19 cellular contexts compared by ENCODE assay signal in genomic region chr14:51954657-51955056, GRCh38. TPM values are rescaled to one million over a fixed set of nuclear protein-coding genes. Genes with fewer than 3 reads are reported as not detected.
DNase-seq lines count a peak whose midpoint lies in the region; ATAC-seq and TF ChIP-seq lines count a peak whose summit lies in the region.
"Had no signal": no experiment of that assay in that cellular context is flagged by ENCODE, and none has a peak within 500 bp of the region (broad histone marks: within the 10 kb centered on the region; RNA-seq: fewer than 3 reads in every experiment).

No MANE protein-coding gene starts in this region.

- POLR2A ChIA-PET in CD8-positive, alpha-beta T cell (lab: Charles Lee): no interaction called here
- POLR2A ChIA-PET in CD4-positive, alpha-beta memory T cell (lab: Charles Lee; ENCODE audit: partially characterized antibody): no interaction called here

- no peaks in the 10 kb centered on the region for H3K9me3 ChIP-seq in CD8-positive, alpha-beta T cell (ENCODE audit: low read length)
- no peaks in the 10 kb centered on the region for H3K9me3 ChIP-seq in CD4-positive, alpha-beta memory T cell (ENCODE audit: control insufficient read depth in 1 of 2, low read length in 2 of 2)

- H3K27ac Mint-ChIP-seq in CD8-positive, alpha-beta T cell: peak overlapping the region; percentile 49
- H3K27ac Mint-ChIP-seq in effector memory CD8-positive, alpha-beta T cell: peak overlapping the region; percentile 33 to 79
- no peak overlapping the region for H3K27ac Mint-ChIP-seq in nephron progenitor cell
- H3K27ac Mint-ChIP-seq in activated naive CD4-positive, alpha-beta T cell treated with anti-CD3 and anti-CD28 coated beads, Interleukin-2, amount 10 ng/mL, durations not matched to agents 7 days and 5 days: no peak overlapping the region
- H3K27ac Mint-ChIP-seq in CD4-positive, alpha-beta memory T cell: peak overlapping the region in 3 of 7 donors; percentile 64 to 85 (median 83)
- H3K27ac Mint-ChIP-seq: mesothelial cell of epicardium; stimulated activated naive CD8-positive, alpha-beta T cell treated with anti-CD3 and anti-CD28 coated beads, Interleukin-15, amount 100 ng/mL, for 72 hours had no signal

- TF ChIP-seq CTCF in 22Rv1 (IDR thresholded peaks at IDR 0.05) (0 out of 2 replicates have a peak, but pooled peaks have one; percentile 14), nephron progenitor cell (IDR thresholded peaks at IDR 0.05) (no peak)
- TF ChIP-seq CTCF in CD8-positive, alpha-beta T cell (IDR thresholded peaks at IDR 0.05): no peak

- peaks cover 29% of the 10 kb centered on the region for H3K36me3 ChIP-seq in CD8-positive, alpha-beta T cell (ENCODE audit: insufficient read depth, low read length)
- peaks cover 36% of the 10 kb centered on the region for H3K36me3 ChIP-seq in CD4-positive, alpha-beta memory T cell (ENCODE audit: insufficient read depth, low read length)
- H3K36me3 ChIP-seq: cardiac muscle cell had no signal

- no peak for DNase-seq in CD8-positive, alpha-beta T cell
- DNase-seq in NCI-H146 (lab: John Stamatoyannopoulos, UW): peak; percentile 73
- no peak for DNase-seq in effector memory CD8-positive, alpha-beta T cell
- DNase-seq in nephron progenitor cell: no peak
- no peak for DNase-seq in activated naive CD4-positive, alpha-beta T cell treated with anti-CD3 and anti-CD28 coated beads, Interleukin-2, amount 10 ng/mL, durations not matched to agents 7 days and 5 days
- no peak for DNase-seq in NCI-H446 treated with DMSO at 0.1 percent for 48 hours (lab: John Stamatoyannopoulos, UW)
- DNase-seq in CD4-positive, alpha-beta memory T cell: no peak
- DNase-seq: dorsolateral prefrontal cortex; erythroblast; Kasumi-1; NCI-H1092 treated with DMSO at 0.1 percent for 48 hours; NK-92 treated with Interleukin-12 subunit alpha and Interleukin-12 subunit beta, amount 100 ng/mL, for 24 hours; small intestine; stimulated activated CD4-positive, alpha-beta T cell treated with anti-CD3 and anti-CD28 coated beads, Interleukin-2, amount 100 ng/mL, for 48 hours; stimulated activated naive CD8-positive, alpha-beta T cell treated with anti-CD3 and anti-CD28 coated beads, Interleukin-15, amount 100 ng/mL, for 72 hours; trophoblast cell had no signal

- H3K4me3 ChIP-seq in CD8-positive, alpha-beta T cell (ENCODE audit: low read depth, low read length): no peak overlapping the region
- no peak overlapping the region for H3K4me3 ChIP-seq in CD4-positive, alpha-beta memory T cell (ENCODE audit: low read length in 2 of 2)
- H3K4me3 ChIP-seq: cardiac muscle cell, dorsolateral prefrontal cortex had no signal

- CTCF ChIA-PET in CD8-positive, alpha-beta T cell (lab: Charles Lee): interaction anchor here (0.8 to 1.4 kb wide), 4 partner anchors 23 to 174 kb away, joined by 3 to 5 read pairs (median 4); no protein-coding TSS in a partner anchor
- CTCF ChIA-PET in activated naive CD4-positive, alpha-beta T cell treated with anti-CD3 and anti-CD28 coated beads, Interleukin-2, amount 10 ng/mL, durations not matched to agents 7 days and 5 days (lab: Charles Lee): interaction anchor here (1.4 kb wide), 1 partner anchor 70 kb away, joined by 4 read pairs; no protein-coding TSS in a partner anchor
- CTCF ChIA-PET in CD4-positive, alpha-beta memory T cell (lab: Charles Lee; ENCODE audit: partially characterized antibody): interaction anchor here (1.0 to 2.0 kb wide), 4 partner anchors 24 to 302 kb away, joined by 3 to 9 read pairs (median 3); partner anchors contain the start of gene FRMD6

- no peaks in the 10 kb centered on the region for H3K27me3 ChIP-seq in CD8-positive, alpha-beta T cell (ENCODE audit: insufficient read depth, low read length)
- no peaks in the 10 kb centered on the region for H3K27me3 ChIP-seq in CD4-positive, alpha-beta memory T cell (ENCODE audit: insufficient read depth, low read length)
- H3K27me3 ChIP-seq: cardiac muscle cell, dorsolateral prefrontal cortex had no signal

- no peaks in the 10 kb centered on the region for H3K4me1 ChIP-seq in CD8-positive, alpha-beta T cell (ENCODE audit: insufficient read depth, low read length)
- H3K4me1 ChIP-seq in CD4-positive, alpha-beta memory T cell (ENCODE audit: insufficient read depth, low read length): no peaks in the 10 kb centered on the region

- H3K36me3 Mint-ChIP-seq in CD8-positive, alpha-beta T cell: peaks cover 98% of the 10 kb centered on the region
- peaks cover 67% of the 10 kb centered on the region for H3K36me3 Mint-ChIP-seq in effector memory CD8-positive, alpha-beta T cell (ENCODE audit: insufficient read depth)
- H3K36me3 Mint-ChIP-seq in nephron progenitor cell (ENCODE audit: low read depth): peaks cover 66% of the 10 kb centered on the region
- H3K36me3 Mint-ChIP-seq in activated naive CD4-positive, alpha-beta T cell treated with anti-CD3 and anti-CD28 coated beads, Interleukin-2, amount 10 ng/mL, durations not matched to agents 7 days and 5 days: peaks cover 98% of the 10 kb centered on the region
- peaks cover 90 to 97% of the 10 kb centered on the region in 2 donors for H3K36me3 Mint-ChIP-seq in CD4-positive, alpha-beta memory T cell

- ATAC-seq in CD8-positive, alpha-beta T cell: no peak
- no peak for ATAC-seq in effector memory CD8-positive, alpha-beta T cell (replicated peaks)
- ATAC-seq: stimulated activated naive CD8-positive, alpha-beta T cell treated with anti-CD3 and anti-CD28 coated beads, Interleukin-15, amount 100 ng/mL, for 72 hours had no signal

- no peak overlapping the region for H3K4me3 Mint-ChIP-seq in CD8-positive, alpha-beta T cell
- H3K4me3 Mint-ChIP-seq in effector memory CD8-positive, alpha-beta T cell: no peak overlapping the region
- H3K4me3 Mint-ChIP-seq in nephron progenitor cell: no peak overlapping the region
- H3K4me3 Mint-ChIP-seq in activated naive CD4-positive, alpha-beta T cell treated with anti-CD3 and anti-CD28 coated beads, Interleukin-2, amount 10 ng/mL, durations not matched to agents 7 days and 5 days: no peak overlapping the region
- H3K4me3 Mint-ChIP-seq in CD4-positive, alpha-beta memory T cell: no peak overlapping the region
- H3K4me3 Mint-ChIP-seq: mesothelial cell of epicardium; stimulated activated naive CD8-positive, alpha-beta T cell treated with anti-CD3 and anti-CD28 coated beads, Interleukin-15, amount 100 ng/mL, for 72 hours had no signal

- peaks cover 20% of the 10 kb centered on the region for H3K9me3 Mint-ChIP-seq in CD8-positive, alpha-beta T cell
- H3K9me3 Mint-ChIP-seq in effector memory CD8-positive, alpha-beta T cell: peaks cover under 1 to 13% of the 10 kb centered on the region in 2 donors
- H3K9me3 Mint-ChIP-seq in nephron progenitor cell: peaks cover 28% of the 10 kb centered on the region
- H3K9me3 Mint-ChIP-seq in activated naive CD4-positive, alpha-beta T cell treated with anti-CD3 and anti-CD28 coated beads, Interleukin-2, amount 10 ng/mL, durations not matched to agents 7 days and 5 days: peaks cover 22% of the 10 kb centered on the region
- H3K9me3 Mint-ChIP-seq in CD4-positive, alpha-beta memory T cell: peaks cover 6 to 27% (median 14%) of the 10 kb centered on the region in 8 donors

- H3K27me3 Mint-ChIP-seq in CD8-positive, alpha-beta T cell (ENCODE audit: low read depth): no peaks in the 10 kb centered on the region
- no peaks in the 10 kb centered on the region for H3K27me3 Mint-ChIP-seq in effector memory CD8-positive, alpha-beta T cell
- H3K27me3 Mint-ChIP-seq in nephron progenitor cell (ENCODE audit: low read depth, poor library complexity): no peaks in the 10 kb centered on the region
- no peaks in the 10 kb centered on the region for H3K27me3 Mint-ChIP-seq in activated naive CD4-positive, alpha-beta T cell treated with anti-CD3 and anti-CD28 coated beads, Interleukin-2, amount 10 ng/mL, durations not matched to agents 7 days and 5 days
- no peaks in the 10 kb centered on the region for H3K27me3 Mint-ChIP-seq in CD4-positive, alpha-beta memory T cell
- H3K27me3 Mint-ChIP-seq: stimulated activated naive CD8-positive, alpha-beta T cell treated with anti-CD3 and anti-CD28 coated beads, Interleukin-15, amount 100 ng/mL, for 72 hours had no signal

- peaks cover 28% of the 10 kb centered on the region for H3K4me1 Mint-ChIP-seq in CD8-positive, alpha-beta T cell (ENCODE audit: low read depth)
- H3K4me1 Mint-ChIP-seq in effector memory CD8-positive, alpha-beta T cell (ENCODE audit: low read depth in 2 of 2): peaks cover 36 to 82% of the 10 kb centered on the region in 2 donors
- H3K4me1 Mint-ChIP-seq in nephron progenitor cell: no peaks in the 10 kb centered on the region
- no peaks in the 10 kb centered on the region for H3K4me1 Mint-ChIP-seq in activated naive CD4-positive, alpha-beta T cell treated with anti-CD3 and anti-CD28 coated beads, Interleukin-2, amount 10 ng/mL, durations not matched to agents 7 days and 5 days
- H3K4me1 Mint-ChIP-seq in CD4-positive, alpha-beta memory T cell: peaks cover 21 to 56% (median 35%) of the 10 kb centered on the region in 4 donors
- H3K4me1 Mint-ChIP-seq: mesothelial cell of epicardium had no signal

- H3K27ac ChIP-seq in 22Rv1: no peak overlapping the region
- H3K27ac ChIP-seq in CD8-positive, alpha-beta T cell (ENCODE audit: low read depth, low read length): no peak overlapping the region
- H3K27ac ChIP-seq in CD4-positive, alpha-beta memory T cell (ENCODE audit: low read depth, low read length): no peak overlapping the region
- H3K27ac ChIP-seq: cardiac muscle cell had no signal

- intact Hi-C loops in CD8-positive, alpha-beta T cell (cut with DNase I, micrococcal nuclease): loop anchor here in 1 of 2 experiments (5.0 kb wide), 1 partner anchor 52 kb away; no protein-coding TSS in a partner anchor
- intact Hi-C loops in CD4-positive, alpha-beta memory T cell (cut with micrococcal nuclease): loop anchor here (5.0 kb wide), 2 partner anchors 37 to 107 kb away; no protein-coding TSS in a partner anchor

RNA-seq across cellular contexts. Expression of gene RTRAF, which starts 34.7 kb away (rescaled TPM):
- 100 to 1,000 TPM; 155 to 161 TPM for total RNA-seq in CD8-positive, alpha-beta T cell
- 100 to 1,000 TPM; 105 to 114 TPM for total RNA-seq in CD4-positive, alpha-beta memory T cell
- 100 to 1,000 TPM; 162 to 201 TPM for polyA plus RNA-seq in CD4-positive, alpha-beta memory T cell

Comparison
In these comparisons a context has a peak if more than half of its experiments do, and no peak if none do; other contexts are left out.
1. H3K27ac Mint-ChIP-seq: peak in CD8-positive, alpha-beta T cell (single experiment) and effector memory CD8-positive, alpha-beta T cell (2 of 2); none in nephron progenitor cell (single experiment) and activated naive CD4-positive, alpha-beta T cell treated with anti-CD3 and anti-CD28 coated beads, Interleukin-2, amount 10 ng/mL, durations not matched to agents 7 days and 5 days (single experiment).